ENCODE assay signal across 26 cellular contexts in genomic region chr5:29389993-29390392, GRCh38.
"Had no signal": no experiment of that assay in that cellular context is flagged by ENCODE, and none has a peak within 500 bp of the region (broad histone marks: within the 10 kb centered on the region; RNA-seq: fewer than 3 reads in every experiment).

No MANE protein-coding gene starts in this region.

- H3K4me2 ChIP-seq: neural progenitor cell had no signal

- H3K9me3 ChIP-seq: ovary, psoas muscle, right lobe of liver, testis, tibial artery, transverse colon, upper lobe of right lung, uterus had no signal

- H3K4me3 ChIP-seq: neural progenitor cell, ovary, psoas muscle, right lobe of liver, sigmoid colon, suprapubic skin, testis, tibial artery, transverse colon, upper lobe of right lung, uterus had no signal

- H3K27me3 ChIP-seq: neural progenitor cell, ovary, right lobe of liver, sigmoid colon, suprapubic skin, testis, tibial artery, transverse colon, upper lobe of right lung, uterus had no signal

- ATAC-seq: natural killer cell; psoas muscle; right cardiac atrium; right lobe of liver; stimulated activated memory B cell treated with anti-CD40 and anti-IgM and Interleukin-4, amounts not matched to agents 10 μg/mL and 1 μg/mL and 100 μg/mL, for 72 hours; stimulated activated naive CD8-positive, alpha-beta T cell treated with anti-CD3 and anti-CD28 coated beads, Interleukin-15, amount 100 ng/mL, for 72 hours; stimulated activated naive CD8-positive, alpha-beta T cell treated with anti-CD3 and anti-CD28 coated beads, Interleukin-15, Interleukin-2, amounts not matched to agents 100 U/mL and 50 U/mL, for 24 hours; upper lobe of right lung had no signal

- DNase-seq: natural killer cell; occipital lobe; ovary; psoas muscle; right lobe of liver; sigmoid colon; small intestine; stimulated activated CD4-positive, alpha-beta T cell treated with anti-CD3 and anti-CD28 coated beads, Interleukin-12 subunit alpha, Interleukin-12 subunit beta, amount 100 ng/mL, for 4 hours; stimulated activated CD4-positive, alpha-beta T cell treated with anti-CD3 and anti-CD28 coated beads, Interleukin-1b, Interleukin-23, amount 100 ng/mL, for 48 hours; stimulated activated CD4-positive, alpha-beta T cell treated with anti-CD3 and anti-CD28 coated beads, Interleukin-4, amount 100 ng/mL, for 1 hour; stimulated activated CD4-positive, alpha-beta T cell treated with anti-CD3 and anti-CD28 coated beads, Interleukin-4, amount 100 ng/mL, for 4 hours; stimulated activated CD8-positive, alpha-beta memory T cell treated with anti-CD3 and anti-CD28 coated beads, Interleukin-4, amount 100 ng/mL, for 48 hours; stimulated activated naive CD4-positive, alpha-beta T cell; stimulated activated naive CD8-positive, alpha-beta T cell treated with anti-CD3 and anti-CD28 coated beads, Interleukin-15, amount 100 ng/mL, for 72 hours; stimulated activated naive CD8-positive, alpha-beta T cell treated with anti-CD3 and anti-CD28 coated beads, Interleukin-15, Interleukin-2, amounts not matched to agents 100 U/mL and 50 U/mL, for 24 hours; substantia nigra; testis; tibial artery; transverse colon; upper lobe of right lung; uterus had no signal

- H3K36me3 ChIP-seq: neural progenitor cell, ovary, right lobe of liver, sigmoid colon, suprapubic skin, tibial artery, transverse colon, upper lobe of right lung, uterus had no signal

- H3K79me2 ChIP-seq: parathyroid adenoma had no signal

- H3K4me1 ChIP-seq: neural progenitor cell, parathyroid adenoma, psoas muscle, right lobe of liver, sigmoid colon, suprapubic skin, testis, tibial artery, transverse colon, upper lobe of right lung, uterus had no signal

- H3K9ac ChIP-seq: neural progenitor cell, parathyroid adenoma had no signal

- H3K27ac ChIP-seq: neural progenitor cell, ovary, parathyroid adenoma, psoas muscle, right lobe of liver, sigmoid colon, suprapubic skin, testis, tibial artery, transverse colon, upper lobe of right lung, uterus had no signal

- H2AFZ ChIP-seq: neural progenitor cell, parathyroid adenoma had no signal
